Comparison of ENCODE assay signal across 25 cellular contexts in the genomic region with DNA sequence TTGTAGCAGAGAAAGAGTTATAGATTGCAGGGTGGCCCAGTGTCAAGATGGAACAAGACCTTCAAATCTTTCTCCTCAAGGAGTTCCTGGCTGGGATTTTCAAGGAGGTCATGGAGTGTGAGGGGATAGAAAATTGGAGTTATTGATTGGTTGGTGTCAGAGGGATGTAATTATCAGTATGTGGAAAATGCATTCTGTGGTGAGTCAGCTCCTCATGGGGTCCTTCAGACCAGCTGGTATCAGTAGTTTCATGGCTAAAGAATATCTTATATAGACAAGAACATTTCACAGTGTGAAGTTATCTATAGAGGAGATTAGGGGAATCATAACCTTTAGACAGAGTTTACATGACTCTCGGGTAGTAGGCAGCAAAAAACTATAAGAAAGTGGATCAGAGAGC.
"Had no signal": no experiment of that assay in that cellular context is flagged by ENCODE, and none has a peak within 500 bp of the region (broad histone marks: within the 10 kb centered on the region; RNA-seq: fewer than 3 reads in every experiment).

No MANE protein-coding gene starts in this region.

- H3K4me1 ChIP-seq: esophagus squamous epithelium, parathyroid adenoma, right lobe of liver, suprapubic skin, transverse colon, upper lobe of right lung, vagina had no signal

- H3K36me3 ChIP-seq: esophagus squamous epithelium, neutrophil, right lobe of liver, suprapubic skin, transverse colon, upper lobe of right lung, vagina had no signal

- DNase-seq: cortex of kidney; effector memory CD8-positive, alpha-beta T cell; erythroblast; esophagus squamous epithelium; foreskin melanocyte; hypothalamus; immature natural killer cell; kidney; mucosa of descending colon; naive B cell; right lobe of liver; small intestine; stimulated activated CD4-positive, alpha-beta T cell treated with anti-CD3 and anti-CD28 coated beads, Interleukin-12 subunit alpha, Interleukin-12 subunit beta, amount 100 ng/mL, for 4 hours; stimulated activated CD4-positive, alpha-beta T cell treated with anti-CD3 and anti-CD28 coated beads, Interleukin-1b, Interleukin-23, amount 100 ng/mL, for 48 hours; stimulated activated CD4-positive, alpha-beta T cell treated with anti-CD3 and anti-CD28 coated beads, Interleukin-4, amount 100 ng/mL, for 1 hour; stimulated activated CD8-positive, alpha-beta memory T cell treated with anti-CD3 and anti-CD28 coated beads, Interleukin-4, amount 100 ng/mL, for 48 hours; stimulated activated naive CD4-positive, alpha-beta T cell; stimulated activated naive CD8-positive, alpha-beta T cell treated with anti-CD3 and anti-CD28 coated beads, Interleukin-15, amount 100 ng/mL, for 72 hours; transverse colon; upper lobe of right lung had no signal

- H3K9me3 ChIP-seq: esophagus squamous epithelium, neutrophil, right lobe of liver, suprapubic skin, upper lobe of right lung, vagina had no signal

- H3K4me3 ChIP-seq: esophagus squamous epithelium, lung, mucosa of descending colon, right lobe of liver, suprapubic skin, transverse colon, upper lobe of right lung, vagina had no signal

- H3K27me3 ChIP-seq: esophagus squamous epithelium, neutrophil, right lobe of liver, suprapubic skin, transverse colon, upper lobe of right lung, vagina had no signal
